Comparison of ENCODE assay signal across 8 cellular contexts in the genomic region with DNA sequence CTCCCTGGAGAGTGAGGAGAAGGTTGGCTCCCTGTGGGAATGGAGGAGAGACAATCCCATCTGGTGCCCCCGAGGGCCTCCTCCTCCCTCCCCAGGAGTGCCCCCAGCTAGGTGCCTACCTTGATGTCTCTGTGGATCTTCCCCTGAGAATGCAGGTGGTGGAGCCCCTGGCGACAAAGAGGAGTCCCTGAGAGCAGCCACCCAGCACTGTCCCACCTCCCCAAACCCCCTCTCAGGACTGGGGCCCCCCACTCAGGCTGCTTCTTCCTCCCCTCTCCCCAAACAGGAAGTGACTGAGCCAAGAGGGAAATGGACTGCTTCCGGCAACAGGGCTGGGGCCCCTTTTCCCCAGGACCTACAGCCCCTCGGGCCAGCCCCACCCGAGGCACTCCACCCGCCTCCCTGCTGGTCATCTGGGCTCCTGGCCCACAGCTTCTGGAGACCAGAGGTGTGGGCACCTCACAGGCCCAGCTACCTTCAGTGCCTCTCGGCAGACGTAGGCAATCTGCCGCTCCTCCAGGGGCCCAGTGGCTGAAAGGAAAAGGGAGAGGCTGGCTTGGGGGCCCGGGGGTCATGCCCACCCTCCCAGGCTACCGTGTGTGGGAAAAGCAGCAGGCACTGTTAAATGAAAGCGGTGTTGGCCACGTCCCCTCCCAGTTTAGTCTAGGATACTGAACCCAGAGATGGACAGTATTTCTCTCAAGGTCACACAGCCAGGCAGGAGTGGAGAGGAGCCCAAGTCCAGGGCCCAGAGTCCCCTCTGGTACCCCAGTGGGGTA. TPM values are rescaled to one million over a fixed set of nuclear protein-coding genes. Genes with fewer than 3 reads are reported as not detected.
A peak's percentile ranks its signal among the peaks of the same experiment; 100 is the strongest.
DNase-seq lines count a peak whose midpoint lies in the region; ATAC-seq, FAIRE-seq and TF ChIP-seq lines count a peak whose summit lies in the region.

No MANE protein-coding gene starts in this region.

- TF ChIP-seq EP300 in K562 (IDR thresholded peaks at IDR 0.05; ENCODE audit: low read length), result no peak

- peaks cover 30 to 70% of the 10 kb centered on the region in 2 experiments for H3K4me1 ChIP-seq in K562 (replicated peaks in 1 of 2; ENCODE audit: control insufficient read depth in 2 of 2, insufficient read depth in 2 of 2, low read length in 2 of 2)
- H3K4me1 ChIP-seq in mucosa of rectum (ENCODE audit: control insufficient read depth in 2 of 2, insufficient read depth in 2 of 2, low read length in 2 of 2), result peaks cover 15 to 18% of the 10 kb centered on the region in 2 donors

- no peaks in the 10 kb centered on the region for H3K9me1 ChIP-seq in K562 (ENCODE audit: control insufficient read depth, insufficient read depth, low read length)

- TF ChIP-seq CTCF in HL-60 (IDR thresholded peaks at IDR 0.05; ENCODE audit: insufficient read depth, low read length), result no peak
- no peak for TF ChIP-seq CTCF in K562 (IDR thresholded peaks at IDR 0.05 in 2 of 3, conservative IDR thresholded peaks at IDR 0.05 in 1 of 3; ENCODE audit: insufficient read depth in 2 of 3, low read depth in 1 of 3, low read length in 3 of 3)
- no peak for TF ChIP-seq CTCF in lower leg skin (IDR thresholded peaks at IDR 0.05)

- H4K20me1 ChIP-seq in K562 (replicated peaks; ENCODE audit: control insufficient read depth, insufficient read depth, low read length), result no peaks in the 10 kb centered on the region

- no peak for FAIRE-seq in K562 (lab: Jason Lieb, UNC)

- DNase-seq in 8988T (peak; percentile 32), HL-60 (ENCODE audit: low read depth in 1 of 2, low spot score in 1 of 2) (peak in 1 of 2 experiments; percentile 46), K562 (ENCODE audit: extremely low read depth in 1 of 4, low spot score in 3 of 4) (no peak), lower leg skin (ENCODE audit: low spot score in 2 of 2) (no peak), H4 (ENCODE audit: low spot score) (no peak), SHP77 (lab: John Stamatoyannopoulos, UW) (no peak)
- DNase-seq in stimulated activated CD4-positive, alpha-beta T cell treated with anti-CD3 and anti-CD28 coated beads, Interleukin-1b, Interleukin-23, amount 100 ng/mL, for 48 hours, result no peak

- WGBS in K562 (ENCODE audit: insufficient coverage, low coverage, missing lambda C conversion rate), result 90% methylated on average over 7 of the region's 13 CpGs
- WGBS in lower leg skin, 2 donors, result 58 to 60% methylated on average over 7 to 11 of the region's 13 CpGs

- H3K4me3 ChIP-seq in HL-60 (replicated peaks; ENCODE audit: insufficient read depth, low read length) (peak overlapping the region; percentile 76), K562 (no peak overlapping the region; the same call in 1 of the 2 replicates), mucosa of rectum (ENCODE audit: low read length in 2 of 2) (peak overlapping the region in 1 of 2 donors; percentile 67), lower leg skin (ENCODE audit: low read depth, poor library complexity, severe bottlenecking) (no peak overlapping the region)

- intact Hi-C loops in K562 (cut with micrococcal nuclease) (loop anchor here (2.0 to 5.0 kb wide), 2 partner anchors 23 to 41 kb away; partner anchors contain the start of genes CDC42BPG and SF1), lower leg skin (cut with DNase I; ENCODE audit: low total_unique reads) (no loop called here)

- no peak overlapping the region for H2AFZ ChIP-seq in K562 (ENCODE audit: low read depth, low read length)

- no peak for TF ChIP-seq RAD21 in K562 (CRISPR knock-in tag; conservative IDR thresholded peaks at IDR 0.05 in 1 of 2, IDR thresholded peaks at IDR 0.05 in 1 of 2)

- in situ Hi-C loops in K562 (cut with MboI), result no loop called here

- no peaks in the 10 kb centered on the region for H3K79me2 ChIP-seq in K562 (ENCODE audit: control insufficient read depth, insufficient read depth, low read length)

- H3K27ac ChIP-seq in HL-60 (replicated peaks) (peak overlapping the region; percentile 85), K562 (ENCODE audit: extremely low read depth, low read depth, low read length) (no peak overlapping the region), mucosa of rectum (ENCODE audit: low read depth in 2 of 2, low read length in 2 of 2) (peak overlapping the region; percentile 22 to 58)

- H3K27me3 ChIP-seq in HL-60 (ENCODE audit: insufficient read depth, poor library complexity, severe bottlenecking) (no peaks in the 10 kb centered on the region), K562 (ENCODE audit: control insufficient read depth in 2 of 2, insufficient read depth in 2 of 2, low read length in 2 of 2) (no peaks in the 10 kb centered on the region), mucosa of rectum (ENCODE audit: control insufficient read depth in 2 of 2, insufficient read depth in 2 of 2, low read length in 2 of 2) (no peaks in the 10 kb centered on the region)

- H3K9ac ChIP-seq in K562 (ENCODE audit: insufficient read depth in 1 of 2, low read depth in 2 of 2, low read length in 2 of 2) (peak overlapping the region in 1 of 2 experiments; percentile 85; a peak in 2 of 4 replicates), mucosa of rectum (ENCODE audit: low read depth in 1 of 2, low read length in 2 of 2) (no peak overlapping the region)

- TF ChIP-seq POLR2A in K562 (conservative IDR thresholded peaks at IDR 0.05), result no peak
- TF ChIP-seq POLR2A in lower leg skin (IDR thresholded peaks at IDR 0.05), result no peak

- H3K9me3 ChIP-seq in K562 (replicated peaks; ENCODE audit: control insufficient read depth, insufficient read depth, low read depth, low read length) (no peaks in the 10 kb centered on the region), mucosa of rectum (ENCODE audit: control insufficient read depth in 2 of 2, low read length in 2 of 2) (no peaks in the 10 kb centered on the region)

- CTCF ChIA-PET in K562 (lab: Yijun Ruan, JAX; ENCODE audit: low intra/inter-chr PET ratio), result no interaction called here

- ATAC-seq in K562, result no peak

- no TSS peak for BruUV-seq in K562 (replicated peaks; lab: Mats Ljungman, UMichigan)

- POLR2A ChIA-PET in K562 (lab: Yijun Ruan, JAX), result interaction anchor here (0.7 kb wide), 2 partner anchors 42 to 632 kb away, joined by 3 read pairs; partner anchors contain the start of gene PYGM

- H3K36me3 ChIP-seq in K562 (ENCODE audit: control insufficient read depth, insufficient read depth, low read length) (peaks cover 30% of the 10 kb centered on the region; the same call in 2 of the 3 replicates), mucosa of rectum (ENCODE audit: control insufficient read depth in 2 of 2, insufficient read depth in 2 of 2, low read length in 2 of 2) (peaks cover 4 to 14% of the 10 kb centered on the region in 2 donors)

- H3K4me2 ChIP-seq in K562 (ENCODE audit: insufficient read depth, low read length), result peak overlapping the region; percentile 91; the same call in 1 of the 2 replicates

RNA-seq across cellular contexts. Expression of gene MAP4K2, which starts 1.2 kb away (rescaled TPM):
- total RNA-seq in K562 (2011; cell fraction: chromatin; rRNA removed; ENCODE audit: low replicate concordance), result 11.3 and 40.1 TPM in 2 replicates
- total RNA-seq in K562 (2011; cell fraction: nucleolus; rRNA removed), result 20.5 and 22.5 TPM in 2 replicates
- 7.3 and 11.7 TPM in 2 replicates for total RNA-seq in K562 (2011; cell fraction: nucleoplasm; rRNA removed)
- total RNA-seq in K562 (2014; rRNA removed), result 9.6 and 13.7 TPM in 2 replicates
- total RNA-seq in K562 (2014; rRNA removed; fragmentation: Illumina TruSeq; extraction: Trizol), result 3.4 and 4.9 TPM in 2 replicates
- total RNA-seq in K562 (2015; rRNA removed; fragmentation: Illumina TruSeq; extraction: Trizol), result 7.0 and 8.5 TPM in 2 replicates
- 13.9 and 14.5 TPM in 2 replicates for total RNA-seq in K562 (2021)
- 7.3 and 11.2 TPM in 2 replicates for polyA plus RNA-seq in K562 (2011; rRNA removed)
- polyA plus RNA-seq in K562 (2011; cell fraction: cytosol; rRNA removed), result 11.2 and 14.4 TPM in 2 replicates
- polyA plus RNA-seq in K562 (2011; cell fraction: nucleus; rRNA removed), result 40.2 and 43.0 TPM in 2 replicates
- 9.6 and 14.0 TPM in 2 replicates for polyA plus RNA-seq in K562 (2012)
- polyA plus RNA-seq in K562 (2014; fragmentation: Illumina TruSeq; extraction: Trizol), result 8.5 and 12.2 TPM in 2 replicates
- under 1 TPM; 0.13 to 0.39 TPM for polyA plus RNA-seq in K562 (2014; fragmentation: Nextera tagmentation; extraction: Ambion mirVana)
- polyA plus RNA-seq in K562 (2014; rRNA removed), result 10.5 and 11.6 TPM in 2 replicates
- 5.1 and 6.7 TPM in 2 replicates for polyA minus RNA-seq in K562 (2011; rRNA and poly(A)+ RNA removed)
- 8.8 and 11.1 TPM in 2 replicates for polyA minus RNA-seq in K562 (2011; cell fraction: cytosol; rRNA and poly(A)+ RNA removed)
- polyA minus RNA-seq in K562 (2011; cell fraction: nucleus; rRNA and poly(A)+ RNA removed), result 5.8 and 12.4 TPM in 2 replicates
- 10 to 100 TPM in 3 of 4 donors, 1 to 10 TPM in 1; 9.3 to 29.8 (median 19.5) TPM for total RNA-seq in lower leg skin
- 18.0 and 40.9 TPM in 2 replicates for total RNA-seq in H4 (2014; rRNA removed; shearing (Covaris generic))

RNA-seq across cellular contexts. Expression of gene MEN1, which starts 8.6 kb away (rescaled TPM):
- total RNA-seq in K562 (2011; cell fraction: chromatin; rRNA removed; ENCODE audit: low replicate concordance), result 33.3 and 80.8 TPM in 2 replicates
- total RNA-seq in K562 (2011; cell fraction: nucleolus; rRNA removed), result 78.7 and 86.4 TPM in 2 replicates
- total RNA-seq in K562 (2011; cell fraction: nucleoplasm; rRNA removed), result 51.5 and 54.8 TPM in 2 replicates
- total RNA-seq in K562 (2014; rRNA removed), result 24.3 and 29.4 TPM in 2 replicates
- total RNA-seq in K562 (2014; rRNA removed; fragmentation: Illumina TruSeq; extraction: Trizol), result 6.3 and 7.3 TPM in 2 replicates
- 12.3 and 15.0 TPM in 2 replicates for total RNA-seq in K562 (2015; rRNA removed; fragmentation: Illumina TruSeq; extraction: Trizol)
- 55.7 and 57.2 TPM in 2 replicates for total RNA-seq in K562 (2021)
- 19.3 and 34.7 TPM in 2 replicates for polyA plus RNA-seq in K562 (2011; rRNA removed)
- 22.5 and 54.7 TPM in 2 replicates for polyA plus RNA-seq in K562 (2011; cell fraction: cytosol; rRNA removed)
- 88.7 and 149 TPM in 2 replicates for polyA plus RNA-seq in K562 (2011; cell fraction: nucleus; rRNA removed)
- polyA plus RNA-seq in K562 (2012), result 41.1 and 44.4 TPM in 2 replicates
- 42.7 and 48.3 TPM in 2 replicates for polyA plus RNA-seq in K562 (2014; fragmentation: Illumina TruSeq; extraction: Trizol)
- 1 to 10 TPM; 3.4 to 3.9 TPM for polyA plus RNA-seq in K562 (2014; fragmentation: Nextera tagmentation; extraction: Ambion mirVana)
- polyA plus RNA-seq in K562 (2014; rRNA removed), result 40.5 and 42.5 TPM in 2 replicates
- polyA minus RNA-seq in K562 (2011; rRNA and poly(A)+ RNA removed), result 6.3 and 9.1 TPM in 2 replicates
- 24.1 and 29.2 TPM in 2 replicates for polyA minus RNA-seq in K562 (2011; cell fraction: cytosol; rRNA and poly(A)+ RNA removed)
- 19.9 and 21.0 TPM in 2 replicates for polyA minus RNA-seq in K562 (2011; cell fraction: nucleus; rRNA and poly(A)+ RNA removed)
- 10 to 100 TPM; 20.5 to 42.7 (median 32.2) TPM for total RNA-seq in lower leg skin
- 8.9 and 10.6 TPM in 2 replicates for total RNA-seq in H4 (2014; rRNA removed; shearing (Covaris generic))

RNA-seq across cellular contexts. Expression of gene SF1, which starts 23.4 kb away (rescaled TPM):
- 535 and 698 TPM in 2 replicates for total RNA-seq in K562 (2011; cell fraction: chromatin; rRNA removed; ENCODE audit: low replicate concordance)
- 252 and 253 TPM in 2 replicates for total RNA-seq in K562 (2011; cell fraction: nucleolus; rRNA removed)
- total RNA-seq in K562 (2011; cell fraction: nucleoplasm; rRNA removed), result 451 and 617 TPM in 2 replicates
- total RNA-seq in K562 (2014; rRNA removed) (141 and 158 TPM in 2 replicates), K562 (2014; rRNA removed; fragmentation: Illumina TruSeq; extraction: Trizol) (111 and 122 TPM in 2 replicates), K562 (2015; rRNA removed; fragmentation: Illumina TruSeq; extraction: Trizol) (78.3 and 84.0 TPM in 2 replicates), K562 (2021) (295 and 334 TPM in 2 replicates), lower leg skin (100 to 1,000 TPM; 130 to 327 (median 178) TPM)
- polyA plus RNA-seq in K562 (2011; rRNA removed) (64.3 and 88.2 TPM in 2 replicates), K562 (2014; fragmentation: Illumina TruSeq; extraction: Trizol) (207 and 244 TPM in 2 replicates), K562 (2014; fragmentation: Nextera tagmentation; extraction: Ambion mirVana) (10 to 100 TPM; 13.1 to 14.0 TPM), K562 (2014; rRNA removed) (123 and 131 TPM in 2 replicates)
- polyA plus RNA-seq in K562 (2011; cell fraction: cytosol; rRNA removed), result 38.0 and 43.0 TPM in 2 replicates
- 224 and 275 TPM in 2 replicates for polyA plus RNA-seq in K562 (2011; cell fraction: nucleus; rRNA removed)
- polyA plus RNA-seq in K562 (2012), result 197 and 225 TPM in 2 replicates
- 94.0 and 130 TPM in 2 replicates for polyA minus RNA-seq in K562 (2011; rRNA and poly(A)+ RNA removed)
- polyA minus RNA-seq in K562 (2011; cell fraction: cytosol; rRNA and poly(A)+ RNA removed), result 61.7 and 83.6 TPM in 2 replicates
- 141 and 236 TPM in 2 replicates for polyA minus RNA-seq in K562 (2011; cell fraction: nucleus; rRNA and poly(A)+ RNA removed)
- total RNA-seq in H4 (2014; rRNA removed; shearing (Covaris generic)), result 79.6 and 94.1 TPM in 2 replicates

RNA-seq across cellular contexts. Expression of gene PYGM, which starts 42.0 kb away (rescaled TPM):
- 3.2 and 8.8 TPM in 2 replicates for total RNA-seq in K562 (2011; cell fraction: chromatin; rRNA removed; ENCODE audit: low replicate concordance)
- total RNA-seq in K562 (2011; cell fraction: nucleolus; rRNA removed), result 2.1 and 2.3 TPM in 2 replicates
- 2.2 and 2.8 TPM in 2 replicates for total RNA-seq in K562 (2011; cell fraction: nucleoplasm; rRNA removed)
- total RNA-seq in K562 (2014; rRNA removed) (0.65 and 1.5 TPM in 2 replicates), K562 (2014; rRNA removed; fragmentation: Illumina TruSeq; extraction: Trizol) (0.29 and 0.32 TPM in 2 replicates), K562 (2015; rRNA removed; fragmentation: Illumina TruSeq; extraction: Trizol) (0.33 and 0.60 TPM in 2 replicates), K562 (2021) (0.69 and 1.2 TPM in 2 replicates), lower leg skin (1 to 10 TPM in 1 of 4 donors, under 1 TPM in 3; 0.11 to 2.0 (median 0.44) TPM)
- polyA plus RNA-seq in K562 (2011; rRNA removed) (0.72 and 1.2 TPM in 2 replicates), K562 (2014; fragmentation: Illumina TruSeq; extraction: Trizol) (0.76 and 0.87 TPM in 2 replicates), K562 (2014; fragmentation: Nextera tagmentation; extraction: Ambion mirVana) (under 1 TPM; 0.07 to 0.11 TPM), K562 (2014; rRNA removed) (0.55 and 0.68 TPM in 2 replicates)
- polyA plus RNA-seq in K562 (2011; cell fraction: cytosol; rRNA removed), result 0.59 and 1.3 TPM in 2 replicates
- 1.7 and 3.2 TPM in 2 replicates for polyA plus RNA-seq in K562 (2011; cell fraction: nucleus; rRNA removed)
- 0.68 and 0.82 TPM in 2 replicates for polyA plus RNA-seq in K562 (2012)
- 0.42 and 0.53 TPM in 2 replicates for polyA minus RNA-seq in K562 (2011; rRNA and poly(A)+ RNA removed)
- polyA minus RNA-seq in K562 (2011; cell fraction: cytosol; rRNA and poly(A)+ RNA removed), result 2.1 and 3.9 TPM in 2 replicates
- 0.78 and 2.2 TPM in 2 replicates for polyA minus RNA-seq in K562 (2011; cell fraction: nucleus; rRNA and poly(A)+ RNA removed)
- 0.25 TPM in 1 of 2 replicates, not detected in the other for total RNA-seq in H4 (2014; rRNA removed; shearing (Covaris generic))

RNA-seq across cellular contexts. Expression of gene CDC42BPG, which starts 42.7 kb away (rescaled TPM):
- total RNA-seq in K562 (2011; cell fraction: chromatin; rRNA removed; ENCODE audit: low replicate concordance), result 19.1 and 64.6 TPM in 2 replicates
- 33.3 and 37.9 TPM in 2 replicates for total RNA-seq in K562 (2011; cell fraction: nucleolus; rRNA removed)
- total RNA-seq in K562 (2011; cell fraction: nucleoplasm; rRNA removed), result 16.2 and 19.7 TPM in 2 replicates
- total RNA-seq in K562 (2014; rRNA removed) (4.0 and 7.1 TPM in 2 replicates), K562 (2014; rRNA removed; fragmentation: Illumina TruSeq; extraction: Trizol) (0.99 and 1.1 TPM in 2 replicates), K562 (2015; rRNA removed; fragmentation: Illumina TruSeq; extraction: Trizol) (2.1 and 2.5 TPM in 2 replicates), K562 (2021) (7.4 and 8.8 TPM in 2 replicates), lower leg skin (10 to 100 TPM; 40.3 to 81.3 (median 50.1) TPM)
- polyA plus RNA-seq in K562 (2011; rRNA removed) (2.2 and 3.6 TPM in 2 replicates), K562 (2014; fragmentation: Illumina TruSeq; extraction: Trizol) (1.8 and 4.6 TPM in 2 replicates), K562 (2014; fragmentation: Nextera tagmentation; extraction: Ambion mirVana) (under 1 TPM; 0.04 to 0.08 TPM), K562 (2014; rRNA removed) (7.9 and 11.8 TPM in 2 replicates)
- 2.0 and 4.5 TPM in 2 replicates for polyA plus RNA-seq in K562 (2011; cell fraction: cytosol; rRNA removed)
- 15.1 and 28.5 TPM in 2 replicates for polyA plus RNA-seq in K562 (2011; cell fraction: nucleus; rRNA removed)
- polyA plus RNA-seq in K562 (2012), result 4.7 and 6.3 TPM in 2 replicates
- 2.1 and 3.0 TPM in 2 replicates for polyA minus RNA-seq in K562 (2011; rRNA and poly(A)+ RNA removed)
- polyA minus RNA-seq in K562 (2011; cell fraction: cytosol; rRNA and poly(A)+ RNA removed), result 3.2 and 3.5 TPM in 2 replicates
- polyA minus RNA-seq in K562 (2011; cell fraction: nucleus; rRNA and poly(A)+ RNA removed), result 12.1 and 12.2 TPM in 2 replicates
- total RNA-seq in H4 (2014; rRNA removed; shearing (Covaris generic)), result 0.02 TPM in 1 of 2 replicates, not detected in the other
